In the genomic region with DNA sequence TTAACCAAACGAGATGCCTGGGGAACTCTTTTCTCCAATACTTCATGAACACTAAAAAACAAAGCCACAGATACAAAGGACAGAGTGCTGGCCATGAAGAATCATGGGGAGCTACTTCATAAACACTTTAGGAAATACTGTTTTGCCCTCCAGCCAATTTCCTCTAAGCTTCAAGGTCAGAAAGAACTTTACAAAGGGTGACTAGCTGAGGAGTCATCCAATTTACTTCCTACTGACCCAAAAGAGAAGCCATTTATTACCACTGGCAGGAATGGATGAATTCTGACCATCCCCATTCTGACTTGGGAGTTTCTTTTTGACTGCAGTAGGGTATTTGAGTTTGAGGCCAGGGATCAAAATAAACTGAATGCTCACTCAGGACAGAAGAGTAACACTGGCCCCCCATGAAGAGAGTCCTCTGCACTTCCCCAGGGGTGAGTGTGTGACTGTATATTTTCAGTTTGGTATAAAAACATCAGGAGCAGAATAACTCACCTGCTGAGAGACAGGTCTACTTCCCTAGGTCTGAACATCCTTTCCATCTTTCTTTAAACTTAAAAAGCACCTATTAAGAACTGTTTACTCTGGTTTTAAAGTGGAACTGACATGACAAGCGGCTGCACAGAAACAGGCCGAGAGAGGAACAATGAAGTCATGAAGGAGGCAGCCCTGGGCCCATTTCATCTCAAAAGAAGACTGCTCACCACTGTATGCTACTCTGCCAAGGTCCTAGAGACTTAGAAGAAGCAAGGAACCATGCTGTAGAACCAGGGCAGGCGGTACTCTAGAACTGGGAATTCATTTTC, we compare ENCODE assay signal across 12 cellular contexts.
A peak's percentile ranks its signal among the peaks of the same experiment; 100 is the strongest.
DNase-seq lines count a peak whose midpoint lies in the region; ATAC-seq and TF ChIP-seq lines count a peak whose summit lies in the region.
"Had no signal": no experiment of that assay in that cellular context is flagged by ENCODE, and none has a peak within 500 bp of the region (broad histone marks: within the 10 kb centered on the region; RNA-seq: fewer than 3 reads in every experiment).

No MANE protein-coding gene starts in this region.

- no peak for TF ChIP-seq CTCF in left ventricle myocardium inferior (IDR thresholded peaks at IDR 0.05; ENCODE audit: borderline replicate concordance)
- TF ChIP-seq CTCF in right atrium auricular region (IDR thresholded peaks at IDR 0.05), result no peak
- no peak for TF ChIP-seq CTCF in brain (conservative IDR thresholded peaks at IDR 0.05)

- no peaks in the 10 kb centered on the region for H3K9me3 Mint-ChIP-seq in brain

- no peaks in the 10 kb centered on the region for H3K36me3 Mint-ChIP-seq in brain

- peak overlapping the region in 1 of 5 experiments; percentile 8 for H3K4me3 Mint-ChIP-seq in brain

- no peak for ATAC-seq in HG02938 (IDR thresholded peaks at IDR 0.05; ENCODE audit: unreplicated experiment)
- no peak for ATAC-seq in GM21825 (IDR thresholded peaks at IDR 0.05; ENCODE audit: unreplicated experiment)

- no peaks in the 10 kb centered on the region for H3K27me3 ChIP-seq in left ventricle myocardium inferior (ENCODE audit: low read depth)
- H3K27me3 ChIP-seq in right atrium auricular region, result no peaks in the 10 kb centered on the region
- H3K27me3 ChIP-seq: BE2C, SJSA1 had no signal

- H3K4me1 ChIP-seq in left ventricle myocardium inferior (peaks cover 32% of the 10 kb centered on the region), right atrium auricular region (peaks cover 0 to 25% of the 10 kb centered on the region in 2 donors)
- H3K4me1 ChIP-seq: HAP-1 had no signal

- no peaks in the 10 kb centered on the region for H3K27me3 Mint-ChIP-seq in brain

- intact Hi-C loops in left ventricle myocardium inferior (cut with micrococcal nuclease), result no loop called here

- no peaks in the 10 kb centered on the region for H3K36me3 ChIP-seq in left ventricle myocardium inferior
- no peaks in the 10 kb centered on the region for H3K36me3 ChIP-seq in right atrium auricular region
- H3K36me3 ChIP-seq: BE2C, HAP-1, SJSA1 had no signal

- peaks cover 80% of the 10 kb centered on the region for H3K4me1 Mint-ChIP-seq in brain

- H3K27ac Mint-ChIP-seq in brain, result peak overlapping the region in 3 of 5 experiments; percentile 51 to 80 (median 55)

- H3K9me3 ChIP-seq in left ventricle myocardium inferior (replicated peaks) (no peaks in the 10 kb centered on the region), right atrium auricular region (no peaks in the 10 kb centered on the region)
- H3K9me3 ChIP-seq: BE2C, HAP-1, SJSA1 had no signal

- DNase-seq in left ventricle myocardium inferior (no peak), right atrium auricular region (ENCODE audit: low spot score) (no peak), HT1080 (ENCODE audit: low read depth) (peak; percentile 75), NCI-H2227 treated with DMSO at 0.1 percent for 48 hours (lab: John Stamatoyannopoulos, UW) (no peak)
- DNase-seq: BE2C; effector CD4-positive, alpha-beta T cell had no signal

- H3K4me3 ChIP-seq in left ventricle myocardium inferior (no peak overlapping the region), right atrium auricular region (no peak overlapping the region)
- H3K4me3 ChIP-seq: HAP-1, SJSA1 had no signal

- peak overlapping the region; percentile 64 for H3K27ac ChIP-seq in left ventricle myocardium inferior (replicated peaks)
- peak overlapping the region in 1 of 2 donors; percentile 75 for H3K27ac ChIP-seq in right atrium auricular region
- peak overlapping the region; percentile 30 for H3K27ac ChIP-seq in temporal lobe (ENCODE audit: low read depth, low read length)
- H3K27ac ChIP-seq: SJSA1 had no signal
